ENCODE assay signal across 1 cellular context in the genomic region with DNA sequence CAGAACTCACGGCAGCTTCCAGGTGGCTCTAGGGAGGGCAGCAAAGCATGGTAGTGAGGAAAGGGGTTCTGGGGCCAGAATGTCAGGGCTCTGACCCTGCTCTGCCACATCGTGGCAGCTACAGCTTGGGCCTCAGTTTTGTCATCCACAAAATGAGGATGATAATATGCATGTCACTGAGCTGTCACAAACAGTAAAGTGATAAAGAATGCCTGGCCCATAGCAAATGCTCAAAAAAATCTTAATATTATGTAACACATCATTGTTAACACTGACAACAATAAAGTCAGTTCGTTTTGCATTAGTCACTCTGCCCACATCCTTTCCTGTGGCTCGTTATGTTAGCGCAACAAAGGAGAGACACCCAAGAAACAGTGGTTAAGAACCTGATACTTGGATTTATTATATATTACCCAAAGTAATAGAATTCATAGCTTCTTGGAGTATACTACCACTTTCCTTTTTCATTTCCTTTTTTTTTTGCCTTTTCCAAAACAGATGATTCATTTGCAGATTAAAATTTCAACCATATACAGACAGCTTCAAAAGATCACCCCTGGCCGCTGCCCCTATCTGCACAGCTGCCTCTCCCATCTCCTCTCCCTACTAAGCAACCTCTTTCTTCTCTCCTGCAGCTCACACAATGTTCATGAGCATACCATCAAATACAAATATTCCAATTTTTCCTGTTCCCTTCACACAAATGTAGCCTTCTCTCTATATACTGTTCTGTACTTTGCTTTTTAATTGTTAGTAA.
TF ChIP-seq lines count a peak whose summit lies in the region.

No MANE protein-coding gene starts in this region.

TF ChIP-seq in HCT116, 20 proteins besides CTCF, POLR2A, EP300 and RAD21:
- TF ChIP-seq, protein P1, sequence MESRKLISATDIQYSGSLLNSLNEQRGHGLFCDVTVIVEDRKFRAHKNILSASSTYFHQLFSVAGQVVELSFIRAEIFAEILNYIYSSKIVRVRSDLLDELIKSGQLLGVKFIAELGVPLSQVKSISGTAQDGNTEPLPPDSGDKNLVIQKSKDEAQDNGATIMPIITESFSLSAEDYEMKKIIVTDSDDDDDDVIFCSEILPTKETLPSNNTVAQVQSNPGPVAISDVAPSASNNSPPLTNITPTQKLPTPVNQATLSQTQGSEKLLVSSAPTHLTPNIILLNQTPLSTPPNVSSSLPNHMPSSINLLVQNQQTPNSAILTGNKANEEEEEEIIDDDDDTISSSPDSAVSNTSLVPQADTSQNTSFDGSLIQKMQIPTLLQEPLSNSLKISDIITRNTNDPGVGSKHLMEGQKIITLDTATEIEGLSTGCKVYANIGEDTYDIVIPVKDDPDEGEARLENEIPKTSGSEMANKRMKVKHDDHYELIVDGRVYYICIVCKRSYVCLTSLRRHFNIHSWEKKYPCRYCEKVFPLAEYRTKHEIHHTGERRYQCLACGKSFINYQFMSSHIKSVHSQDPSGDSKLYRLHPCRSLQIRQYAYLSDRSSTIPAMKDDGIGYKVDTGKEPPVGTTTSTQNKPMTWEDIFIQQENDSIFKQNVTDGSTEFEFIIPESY (IDR thresholded peaks at IDR 0.05; ENCODE audit: extremely low read depth, insufficient replicate concordance, low read length), result no peak
- no peak for TF ChIP-seq CEBPB (IDR thresholded peaks at IDR 0.05; ENCODE audit: low read depth)
- TF ChIP-seq EZH2phosphoT487 (IDR thresholded peaks at IDR 0.05; ENCODE audit: borderline replicate concordance), result no peak
- TF ChIP-seq ELF1 (IDR thresholded peaks at IDR 0.05; ENCODE audit: borderline replicate concordance, low read depth), result no peak
